ENCODE assay signal across 8 cellular contexts in genomic region chr3:18445421-18446066, GRCh38. TPM values are rescaled to one million over a fixed set of nuclear protein-coding genes. Genes with fewer than 3 reads are reported as not detected.
DNase-seq lines count a peak whose midpoint lies in the region; ATAC-seq, FAIRE-seq and TF ChIP-seq lines count a peak whose summit lies in the region.

No MANE protein-coding gene starts in this region.

- WGBS in esophagus squamous epithelium, 2 donors, result 10 to 13% methylated on average over 10 to 15 of the region's 30 CpGs
- WGBS in pancreas, 2 donors, result 6 to 7% methylated on average over 27 to 30 of the region's 30 CpGs

- H3K4me3 ChIP-seq in Jurkat, Clone E6-1 (ENCODE audit: low read length), result peak overlapping the region; percentile 73
- H3K4me3 ChIP-seq in esophagus squamous epithelium, result peak overlapping the region; percentile 44 to 74 (median 58)
- peak overlapping the region; percentile 31 to 68 (median 55) for H3K4me3 ChIP-seq in pancreas

- peaks cover 0 to 8% (median 7%) of the 10 kb centered on the region in 3 donors for H3K9me3 ChIP-seq in esophagus squamous epithelium
- H3K9me3 ChIP-seq in pancreas, result no peaks in the 10 kb centered on the region

- H3K27ac ChIP-seq in esophagus squamous epithelium (peak overlapping the region in 3 of 4 donors; percentile 13 to 69 (median 68)), pancreas (peak overlapping the region in 2 of 4 donors; percentile 48 to 61)

- TF ChIP-seq CTCF in esophagus squamous epithelium (IDR thresholded peaks at IDR 0.05), result no peak
- TF ChIP-seq CTCF in pancreas (IDR thresholded peaks at IDR 0.05), result no peak
- TF ChIP-seq CTCF in type B pancreatic cell (conservative IDR thresholded peaks at IDR 0.05), result peak; percentile 19

- no peaks in the 10 kb centered on the region for H3K36me3 ChIP-seq in esophagus squamous epithelium
- H3K36me3 ChIP-seq in pancreas, result no peaks in the 10 kb centered on the region

- H3K27me3 ChIP-seq in esophagus squamous epithelium (peaks cover 0 to 73% (median 10%) of the 10 kb centered on the region in 4 donors), pancreas (no peaks in the 10 kb centered on the region)

- peaks cover 65% of the 10 kb centered on the region for H3K27me3 Mint-ChIP-seq in type B pancreatic cell

- H3K27ac Mint-ChIP-seq in type B pancreatic cell, result peak overlapping the region; percentile 64

- peak; percentile 30 for DNase-seq in NK-92 (lab: John Stamatoyannopoulos, UW; ENCODE audit: unreplicated experiment)
- no peak for DNase-seq in NK-92 treated with Interleukin-12 subunit alpha and Interleukin-12 subunit beta, amount 100 ng/mL, for 24 hours (lab: John Stamatoyannopoulos, UW)
- peak; percentile 74 for DNase-seq in Jurkat, Clone E6-1 (ENCODE audit: low read depth, low spot score)
- DNase-seq in activated CD8-positive, alpha-beta memory T cell treated with anti-CD3 and anti-CD28 coated beads for 24 hours, result peak; percentile 87
- DNase-seq in esophagus squamous epithelium (lab: John Stamatoyannopoulos, UW), result no peak
- DNase-seq in pancreas, result peak in 4 of 6 donors; percentile 22 to 50 (median 42)
- DNase-seq in type B pancreatic cell (ENCODE audit: extremely low spot score, unreplicated experiment), result no peak

- TF ChIP-seq POLR2A in esophagus squamous epithelium (IDR thresholded peaks at IDR 0.05), result peak in 1 of 4 donors; percentile 19

- H3K36me3 Mint-ChIP-seq in type B pancreatic cell, result no peaks in the 10 kb centered on the region

- ATAC-seq in pancreas, result peak; percentile 5 to 33 (median 20)
- ATAC-seq in HG03378 (IDR thresholded peaks at IDR 0.05; ENCODE audit: unreplicated experiment), result no peak

- peaks cover 2% of the 10 kb centered on the region for H3K9me3 Mint-ChIP-seq in type B pancreatic cell

- intact Hi-C loops in esophagus squamous epithelium (cut with DNase I), result no loop called here
- intact Hi-C loops in pancreas (cut with DNase I), result no loop called here

- FAIRE-seq in pancreas (lab: Jason Lieb, UNC), result no peak

- H3K4me1 ChIP-seq in esophagus squamous epithelium (peaks cover 13 to 28% (median 17%) of the 10 kb centered on the region in 3 donors), pancreas (peaks cover 0 to 7% (median 3%) of the 10 kb centered on the region in 3 donors)

- peak overlapping the region; percentile 91 for H3K4me3 Mint-ChIP-seq in type B pancreatic cell

- H3K4me1 Mint-ChIP-seq in type B pancreatic cell (ENCODE audit: unreplicated experiment), result peaks cover 4% of the 10 kb centered on the region

RNA-seq across cellular contexts. Expression of gene SATB1, which starts 20.4 kb away (rescaled TPM):
- 87.9 TPM for polyA plus RNA-seq in Jurkat, Clone E6-1 (2012; ENCODE audit: insufficient read depth, insufficient read length)
- total RNA-seq in esophagus squamous epithelium (10 to 100 TPM; 16.9 to 24.4 (median 20.0) TPM), pancreas (10 to 100 TPM; 19.8 to 40.0 (median 28.7) TPM), type B pancreatic cell (ENCODE audit: low replicate concordance) (37.1 and 39.9 TPM in 2 replicates)
- 10 to 100 TPM; 12.6 to 23.0 TPM for polyA plus RNA-seq in pancreas

Comparison
In these comparisons a context has a peak if more than half of its experiments do, and no peak if none do; other contexts are left out.
1. DNase-seq: peak in NK-92 (single experiment), Jurkat, Clone E6-1 (single experiment), activated CD8-positive, alpha-beta memory T cell treated with anti-CD3 and anti-CD28 coated beads for 24 hours (single experiment) and pancreas (4 of 6); none in NK-92 treated with Interleukin-12 subunit alpha and Interleukin-12 subunit beta, amount 100 ng/mL, for 24 hours (single experiment), esophagus squamous epithelium (single experiment) and type B pancreatic cell (single experiment).
2. Peak in every context shown above with its lines, with median percentiles within 50 percentile points of each other: H3K4me3 ChIP-seq.